ENCODE assay signal across 16 cellular contexts in the genomic region with DNA sequence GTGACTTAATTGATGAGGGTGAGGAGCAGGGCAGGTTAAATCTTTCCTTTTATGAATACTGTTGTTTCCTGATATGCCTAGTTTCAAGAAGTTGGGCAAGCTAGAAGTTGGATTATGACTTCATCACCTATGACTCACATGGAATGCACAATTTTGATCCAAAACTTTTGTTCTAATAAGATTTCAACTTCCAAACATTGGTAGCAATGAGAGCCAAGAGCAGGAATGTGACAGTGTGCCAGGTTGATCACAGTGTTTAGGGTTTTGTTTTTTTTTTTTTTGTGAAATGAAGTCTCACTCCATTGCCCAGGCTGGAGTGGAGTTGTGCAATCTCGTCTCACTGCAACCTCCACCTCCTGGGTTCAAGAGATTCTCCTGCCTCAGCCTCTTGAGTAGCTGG.
DNase-seq lines count a peak whose midpoint lies in the region; ATAC-seq and TF ChIP-seq lines count a peak whose summit lies in the region.
"Had no signal": no experiment of that assay in that cellular context is flagged by ENCODE, and none has a peak within 500 bp of the region (broad histone marks: within the 10 kb centered on the region; RNA-seq: fewer than 3 reads in every experiment).

No MANE protein-coding gene starts in this region.

- H3K4me3 Mint-ChIP-seq in type B pancreatic cell, result no peak overlapping the region
- H3K4me3 Mint-ChIP-seq: stimulated activated naive CD8-positive, alpha-beta T cell treated with anti-CD3 and anti-CD28 coated beads, Interleukin-15, amount 100 ng/mL, for 72 hours had no signal

- no peak overlapping the region for H3K4me3 ChIP-seq in fibroblast of mammary gland (ENCODE audit: control insufficient read depth, low read depth, low read length)
- H3K4me3 ChIP-seq: GM12878, SK-N-MC had no signal

- no peaks in the 10 kb centered on the region for H3K36me3 Mint-ChIP-seq in type B pancreatic cell

- TF ChIP-seq CTCF in fibroblast of mammary gland (conservative IDR thresholded peaks at IDR 0.05; ENCODE audit: control insufficient read depth, insufficient read depth, low read depth, low read length) (no peak), type B pancreatic cell (conservative IDR thresholded peaks at IDR 0.05) (no peak)

- H3K27ac Mint-ChIP-seq in type B pancreatic cell, result no peak overlapping the region
- H3K27ac Mint-ChIP-seq: stimulated activated naive CD8-positive, alpha-beta T cell treated with anti-CD3 and anti-CD28 coated beads, Interleukin-15, amount 100 ng/mL, for 72 hours had no signal

- H3K27me3 Mint-ChIP-seq in type B pancreatic cell, result peaks cover 8% of the 10 kb centered on the region

- DNase-seq in Caki2 (ENCODE audit: low read depth) (peak; percentile 5), RPMI7951 (ENCODE audit: low read depth) (peak; percentile 67), fibroblast of mammary gland (ENCODE audit: low read depth) (peak; percentile 96), renal cortical epithelial cell (ENCODE audit: low read depth) (peak; percentile 86), type B pancreatic cell (ENCODE audit: extremely low spot score, unreplicated experiment) (no peak), foreskin melanocyte (no peak), NCI-H524 treated with DMSO at 0.1 percent for 48 hours (lab: John Stamatoyannopoulos, UW) (no peak)
- DNase-seq: activated CD4-positive, alpha-beta T cell treated with anti-CD3 and anti-CD28 coated beads for 48 hours; activated gamma-delta T cell treated with Interleukin-2 at 50 U/mL for 16 hours; effector CD4-positive, alpha-beta T cell; Karpas-422; NCI-H2227 treated with DMSO at 0.1 percent for 48 hours; stimulated activated naive CD8-positive, alpha-beta T cell treated with anti-CD3 and anti-CD28 coated beads, Interleukin-15, amount 100 ng/mL, for 72 hours had no signal

- H3K9me3 Mint-ChIP-seq in type B pancreatic cell, result peaks cover 13% of the 10 kb centered on the region

- in situ Hi-C loops in Caki2 (cut with HindIII; ENCODE audit: low pct_unique_long_range_greater_than_20kb, low sequenced_read_pairs), result no loop called here

- ATAC-seq in GM21723 (IDR thresholded peaks at IDR 0.05; ENCODE audit: unreplicated experiment), result no peak
- ATAC-seq: GM12878; stimulated activated naive CD8-positive, alpha-beta T cell treated with anti-CD3 and anti-CD28 coated beads, Interleukin-15, amount 100 ng/mL, for 72 hours had no signal

- no peaks in the 10 kb centered on the region for H3K4me1 Mint-ChIP-seq in type B pancreatic cell (ENCODE audit: unreplicated experiment)
- H3K4me1 Mint-ChIP-seq: stimulated activated naive CD8-positive, alpha-beta T cell treated with anti-CD3 and anti-CD28 coated beads, Interleukin-15, amount 100 ng/mL, for 72 hours had no signal

Comparison
In these comparisons a context has a peak if more than half of its experiments do, and no peak if none do; other contexts are left out.
1. DNase-seq: peak in Caki2 (single experiment), RPMI7951 (single experiment), fibroblast of mammary gland (single experiment) and renal cortical epithelial cell (single experiment); none in type B pancreatic cell (single experiment), foreskin melanocyte (single experiment) and NCI-H524 treated with DMSO at 0.1 percent for 48 hours (single experiment).